In the genomic region with DNA sequence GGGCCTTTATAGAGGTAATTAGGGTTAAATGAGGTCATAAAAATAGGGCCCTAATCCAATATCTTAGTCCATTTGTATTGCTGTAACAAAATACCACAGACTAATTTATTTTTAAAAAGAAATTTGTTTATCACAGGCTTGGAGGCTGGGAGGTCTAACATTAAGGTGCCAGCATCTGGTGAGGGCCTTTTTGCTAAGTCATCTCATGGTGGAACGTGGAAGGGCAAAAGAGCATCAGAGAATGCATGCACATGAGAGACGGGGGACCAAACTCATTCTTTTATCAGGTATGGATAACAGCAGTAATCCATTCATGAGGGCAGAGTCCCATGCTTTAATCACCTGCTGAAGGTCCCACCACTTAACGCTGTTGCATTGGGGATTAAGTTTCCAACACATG, we compare ENCODE assay signal across 8 cellular contexts.
"Had no signal": no experiment of that assay in that cellular context is flagged by ENCODE, and none has a peak within 500 bp of the region (broad histone marks: within the 10 kb centered on the region; RNA-seq: fewer than 3 reads in every experiment).

No MANE protein-coding gene starts in this region.

- H3K4me3 ChIP-seq: GM12878 had no signal

- DNase-seq: GDM1, GF-D8 had no signal

- FAIRE-seq: G401.6, GM12878, GM12891, GM12892, GM18507, GM19239 had no signal

- ATAC-seq: GM12878 had no signal
